ENCODE assay signal across 11 cellular contexts in genomic region chr1:15950302-15950701, GRCh38. TPM values are rescaled to one million over a fixed set of nuclear protein-coding genes. Genes with fewer than 3 reads are reported as not detected.
DNase-seq lines count a peak whose midpoint lies in the region; ATAC-seq, FAIRE-seq and TF ChIP-seq lines count a peak whose summit lies in the region.
"Had no signal": no experiment of that assay in that cellular context is flagged by ENCODE, and none has a peak within 500 bp of the region (broad histone marks: within the 10 kb centered on the region; RNA-seq: fewer than 3 reads in every experiment).

No MANE protein-coding gene starts in this region.

- peak overlapping the region; percentile 87; the same call in 1 of the 2 replicates for H3K27ac Mint-ChIP-seq in WTC11

- no peaks in the 10 kb centered on the region for H4K20me1 ChIP-seq in MM.1S (ENCODE audit: insufficient read depth, low read length)

- no peak overlapping the region for H2AFZ ChIP-seq in MM.1S (ENCODE audit: low read length)

- DNase-seq in A549 (ENCODE audit: low read depth in 1 of 2, low spot score in 1 of 2) = no peak
- DNase-seq in WTC11 (ENCODE audit: low spot score) = no peak
- DNase-seq in sigmoid colon = no peak
- DNase-seq in HuH-7 (ENCODE audit: low spot score) = no peak
- no peak for DNase-seq in C1 segment of cervical spinal cord (lab: John Stamatoyannopoulos, UW)
- DNase-seq in MM.1S = no peak
- no peak for DNase-seq in HCEC 1CT

- no peaks in the 10 kb centered on the region for H3K9me2 ChIP-seq in MM.1S (replicated peaks; ENCODE audit: insufficient read depth, low read length)

- H3K4me2 ChIP-seq in A549 (peak overlapping the region; percentile 66), MM.1S (ENCODE audit: low read depth, low read length) (no peak overlapping the region)

- H3K27ac ChIP-seq in A549 (peak overlapping the region; percentile 70 to 91), cingulate gyrus (ENCODE audit: low read depth, low read length) (peak overlapping the region; percentile 92), sigmoid colon (peak overlapping the region; percentile 78 to 96 (median 89)), MM.1S (ENCODE audit: low read length) (no peak overlapping the region)

- WGBS in A549 (ENCODE audit: missing lambda C conversion rate) = 83% methylated on average over 3 of the region's 4 CpGs
- WGBS in sigmoid colon, 2 donors = 83 to 92% methylated on average over 4 of the region's 4 CpGs

- TF ChIP-seq CTCF in A549 (IDR thresholded peaks at IDR 0.05) (no peak), WTC11 (IDR thresholded peaks at IDR 0.05) (no peak), sigmoid colon (IDR thresholded peaks at IDR 0.05) (no peak), MM.1S (IDR thresholded peaks at IDR 0.05; ENCODE audit: low read length) (no peak)

- no peaks in the 10 kb centered on the region for H3K27me3 ChIP-seq in sigmoid colon
- H3K27me3 ChIP-seq in MM.1S (replicated peaks; ENCODE audit: insufficient read depth, low read length) = no peaks in the 10 kb centered on the region

- intact Hi-C loops in sigmoid colon (cut with DNase I) = no loop called here

- no peak for TF ChIP-seq RAD21 in A549 (conservative IDR thresholded peaks at IDR 0.05 in 1 of 2, IDR thresholded peaks at IDR 0.05 in 1 of 2)

- no peaks in the 10 kb centered on the region for H3K27me3 Mint-ChIP-seq in WTC11 (ENCODE audit: low read depth)

- ATAC-seq in A549 (no peak), WTC11 (no peak)

- H3K9me3 Mint-ChIP-seq in WTC11 = no peaks in the 10 kb centered on the region

- POLR2A ChIA-PET in A549 (lab: Yijun Ruan, JAX) (interaction anchor here (0.5 to 3.1 kb wide), 3 partner anchors 14 to 117 kb away, joined by 5 to 12 read pairs (median 6); partner anchors contain the start of gene ZBTB17), WTC11 (lab: Charles Lee) (interaction anchor here (0.6 kb wide), 1 partner anchor 109 kb away, joined by 6 read pairs; no protein-coding TSS in a partner anchor)

- peaks cover 6% of the 10 kb centered on the region for H3K36me3 Mint-ChIP-seq in WTC11

- H3K9me3 ChIP-seq in A549 (no peaks in the 10 kb centered on the region), sigmoid colon (no peaks in the 10 kb centered on the region), MM.1S (replicated peaks; ENCODE audit: insufficient read depth, low read length) (no peaks in the 10 kb centered on the region)

- peaks cover 42% of the 10 kb centered on the region for H3K79me2 ChIP-seq in MM.1S (ENCODE audit: low read length)

- H3K9ac ChIP-seq in MM.1S (ENCODE audit: low read length) = no peak overlapping the region

- no peaks in the 10 kb centered on the region for H3F3A ChIP-seq in MM.1S (ENCODE audit: insufficient read depth, low read length)

- H3K4me3 ChIP-seq in A549 (no peak overlapping the region), sigmoid colon (peak overlapping the region in 3 of 4 donors; percentile 20 to 35 (median 33)), MM.1S (ENCODE audit: low read length) (no peak overlapping the region)

- no peak for FAIRE-seq in A549 (lab: Jason Lieb, UNC)

- TF ChIP-seq EP300 in A549 (IDR thresholded peaks at IDR 0.05) (no peak), sigmoid colon (IDR thresholded peaks at IDR 0.05) (no peak)

- peaks cover 56% of the 10 kb centered on the region for H3K4me1 ChIP-seq in A549
- H3K4me1 ChIP-seq in sigmoid colon = peaks cover 0 to 69% (median 63%) of the 10 kb centered on the region in 4 donors
- H3K4me1 ChIP-seq in MM.1S (ENCODE audit: low read length) = no peaks in the 10 kb centered on the region

- H3K36me3 ChIP-seq in sigmoid colon = peaks cover 3 to 29% (median 7%) of the 10 kb centered on the region in 4 donors
- no peaks in the 10 kb centered on the region for H3K36me3 ChIP-seq in MM.1S (replicated peaks; ENCODE audit: insufficient read depth, low read length)

- CTCF ChIA-PET in A549 (lab: Yijun Ruan, JAX) (interaction anchor here (1.1 to 1.5 kb wide), 3 partner anchors 17 to 158 kb away, joined by 3 to 4 read pairs (median 4); no protein-coding TSS in a partner anchor), WTC11 (lab: Charles Lee) (interaction anchor here (1.3 to 3.3 kb wide), 6 partner anchors 8 to 158 kb away, joined by 4 to 26 read pairs (median 17); partner anchors contain the start of gene ZBTB17)

- TF ChIP-seq POLR2A in A549 (IDR thresholded peaks at IDR 0.05; ENCODE audit: low read length) = no peak
- no peak for TF ChIP-seq POLR2A in sigmoid colon (IDR thresholded peaks at IDR 0.05)

- no peak overlapping the region for H3K4me3 Mint-ChIP-seq in WTC11

- peaks cover 63% of the 10 kb centered on the region for H3K4me1 Mint-ChIP-seq in WTC11

TF ChIP-seq in A549, 52 proteins besides CTCF, POLR2A, EP300 and RAD21 (continues in another document):
- TF ChIP-seq HES2 (IDR thresholded peaks at IDR 0.05) (no peak), HOXB13 (CRISPR knock-in tag; IDR thresholded peaks at IDR 0.05; ENCODE audit: low read depth) (no peak), ATOH8 (CRISPR knock-in tag; IDR thresholded peaks at IDR 0.05; ENCODE audit: low read depth) (no peak), CHD2 (IDR thresholded peaks at IDR 0.05; ENCODE audit: low read length, partially characterized antibody) (no peak), HMGXB4 (CRISPR knock-in tag; IDR thresholded peaks at IDR 0.05; ENCODE audit: borderline replicate concordance) (no peak)

TF ChIP-seq in WTC11, 78 proteins besides CTCF, POLR2A, EP300 and RAD21:
- TF ChIP-seq MLX (CRISPR knock-in tag; IDR thresholded peaks at IDR 0.05) = no peak
- TF ChIP-seq HMGA2 (CRISPR knock-in tag; IDR thresholded peaks at IDR 0.05) = no peak
- no peak for TF ChIP-seq ZNF396 (CRISPR knock-in tag; IDR thresholded peaks at IDR 0.05; ENCODE audit: borderline replicate concordance)
- TF ChIP-seq ATF6 (CRISPR knock-in tag; IDR thresholded peaks at IDR 0.05) = no peak
- TF ChIP-seq MYBL2 (CRISPR knock-in tag; IDR thresholded peaks at IDR 0.05) = no peak
- no peak for TF ChIP-seq RELA (CRISPR knock-in tag; IDR thresholded peaks at IDR 0.05; ENCODE audit: borderline replicate concordance)
- no peak for TF ChIP-seq ESRRA (CRISPR knock-in tag; IDR thresholded peaks at IDR 0.05; ENCODE audit: borderline replicate concordance)
- TF ChIP-seq TCF7 (CRISPR knock-in tag; IDR thresholded peaks at IDR 0.05; ENCODE audit: low read depth) = no peak
- TF ChIP-seq GABPB1 (CRISPR knock-in tag; IDR thresholded peaks at IDR 0.05) = no peak
- TF ChIP-seq E2F5 (CRISPR knock-in tag; IDR thresholded peaks at IDR 0.05) = no peak

RNA-seq across cellular contexts. Expression of gene ZBTB17, which starts 25.6 kb away (rescaled TPM):
- polyA plus RNA-seq in A549 (2011; rRNA removed) (13.8 and 14.9 TPM in 2 replicates), A549 (2017; fragmentation: RNase III; extraction: RNeasy Plus Mini Kit Qiagen cat#74134 plus additional on column Dnase treatment) (14.1 to 17.6 TPM (median 16.5 TPM) in 3 replicates), sigmoid colon (10 to 100 TPM; 17.4 to 38.7 (median 18.3) TPM)
- 25.2 and 31.8 TPM in 2 replicates for polyA plus RNA-seq in A549 (2012; cell fraction: cytosol; rRNA removed)
- 90.2 and 116 TPM in 2 replicates for polyA plus RNA-seq in A549 (2012; cell fraction: nucleus; rRNA removed)
- polyA minus RNA-seq in A549 (2011; rRNA and poly(A)+ RNA removed) = 19.2 and 28.2 TPM in 2 replicates
- total RNA-seq in WTC11 (2021) (27.6 to 32.0 TPM (median 27.9 TPM) in 3 replicates), sigmoid colon (10 to 100 TPM; 22.1 to 38.5 (median 26.5) TPM)

RNA-seq across cellular contexts. Expression of gene SRARP, which starts 53.7 kb away (rescaled TPM):
- not detected in 2 replicates for polyA plus RNA-seq in A549 (2011; rRNA removed)
- not detected in 2 replicates for polyA plus RNA-seq in A549 (2012; cell fraction: cytosol; rRNA removed)
- 0.02 TPM in 1 of 2 replicates, not detected in the other for polyA plus RNA-seq in A549 (2012; cell fraction: nucleus; rRNA removed)
- polyA plus RNA-seq in A549 (2017; fragmentation: RNase III; extraction: RNeasy Plus Mini Kit Qiagen cat#74134 plus additional on column Dnase treatment) = 0.03 TPM in 1 of 3 replicates, not detected in the others
- not detected in 2 replicates for polyA minus RNA-seq in A549 (2011; rRNA and poly(A)+ RNA removed)
- total RNA-seq in WTC11 (2021) = 0.11 TPM in 1 of 3 replicates, not detected in the others
- not detected for total RNA-seq in sigmoid colon
- polyA plus RNA-seq in sigmoid colon = under 1 TPM in 1 of 3 donors, not detected in 2; under 0.01 TPM
- total RNA-seq: activated CD8-positive, alpha-beta memory T cell treated with anti-CD3 and anti-CD28 coated beads for 36 hours; Daoy; mononuclear cell had no signal

Comparison
In these comparisons a context has a peak if more than half of its experiments do, and no peak if none do; other contexts are left out.
1. H3K4me3 ChIP-seq: peak in sigmoid colon (3 of 4); none in A549 (single experiment) and MM.1S (single experiment).